ENCODE assay signal across 34 cellular contexts in genomic region chr2:235041918-235042575, GRCh38.
"Had no signal": no experiment of that assay in that cellular context is flagged by ENCODE, and none has a peak within 500 bp of the region (broad histone marks: within the 10 kb centered on the region; RNA-seq: fewer than 3 reads in every experiment).

No MANE protein-coding gene starts in this region.

- H3K4me3 Mint-ChIP-seq: activated B cell treated with CpG ODN at 0.5 μM for 24 hours; activated CD4-positive, alpha-beta memory T cell treated with anti-CD3 and anti-CD28 coated beads for 36 hours; activated naive CD4-positive, alpha-beta T cell treated with anti-CD3 and anti-CD28 coated beads for 36 hours; activated T-cell treated with anti-CD3 and anti-CD28 coated beads, Interleukin-2, amount 50 U/mL, for 4 hours; activated T-helper 1 cell treated with anti-CD3 and anti-CD28 coated beads, Interleukin-12 subunit alpha, Interleukin-12 subunit beta, Interleukin-2, Interleukin-4 antibody, amounts not matched to agents 30 ng/mL and 10 ng/mL and 1 ng/mL, durations not matched to agents 14 hours and 24 hours and 36 hours had no signal

- H2AFZ ChIP-seq: PC-9 had no signal

- H3K27me3 Mint-ChIP-seq: activated B cell treated with CpG ODN at 0.5 μM for 24 hours had no signal

- H3K27ac Mint-ChIP-seq: activated B cell treated with CpG ODN at 0.5 μM for 24 hours; activated CD4-positive, alpha-beta memory T cell treated with anti-CD3 and anti-CD28 coated beads for 36 hours; activated naive CD4-positive, alpha-beta T cell treated with anti-CD3 and anti-CD28 coated beads for 36 hours; activated naive CD4-positive, alpha-beta T cell treated with anti-CD3 and anti-CD28 coated beads, Interleukin-2, amount 50 U/mL, for 72 hours; activated T-helper 1 cell treated with anti-CD3 and anti-CD28 coated beads, Interleukin-12 subunit alpha, Interleukin-12 subunit beta, Interleukin-2, Interleukin-4 antibody, amounts not matched to agents 30 ng/mL and 10 ng/mL and 1 ng/mL, durations not matched to agents 14 hours and 24 hours and 36 hours had no signal

- H3K27ac ChIP-seq: adrenal gland, body of pancreas, breast epithelium, PC-9, RWPE1, VCaP had no signal

- H3K4me3 ChIP-seq: adrenal gland, body of pancreas, breast epithelium, K562, PC-9 had no signal

- ATAC-seq: activated naive CD4-positive, alpha-beta T cell treated with anti-CD3 and anti-CD28 coated beads, Interleukin-2, amount 50 U/mL, for 72 hours; activated T-cell treated with anti-CD3 and anti-CD28 coated beads, Interleukin-2, amount 50 U/mL, for 4 hours; body of pancreas; K562; Right ventricle myocardium inferior had no signal

- H3K9me3 ChIP-seq: adrenal gland, body of pancreas, breast epithelium had no signal

- DNase-seq: activated B cell treated with CpG ODN at 0.5 μM for 24 hours; activated CD4-positive, alpha-beta memory T cell treated with anti-CD3 and anti-CD28 coated beads for 36 hours; activated CD4-positive, alpha-beta T cell treated with anti-CD3 and anti-CD28 coated beads for 4 hours; activated CD4-positive, alpha-beta T cell treated with anti-CD3 and anti-CD28 coated beads, Interleukin-2, amount 50 U/mL, for 1 hour; activated CD4-positive, CD25-positive, alpha-beta regulatory T cell treated with anti-CD3 and anti-CD28 coated beads, Interleukin-2, amount 50 U/mL, for 72 hours; activated CD8-positive, alpha-beta memory T cell treated with anti-CD3 and anti-CD28 coated beads, Interleukin-2, amount 50 U/mL, for 4 hours; activated gamma-delta T cell treated with Interleukin-2 at 50 U/mL for 16 hours; activated naive CD4-positive, alpha-beta T cell treated with anti-CD3 and anti-CD28 coated beads for 36 hours; activated T-cell treated with anti-CD3 and anti-CD28 coated beads for 4 hours; activated T-cell treated with anti-CD3 and anti-CD28 coated beads, Interleukin-2, amount 50 U/mL, for 4 hours; adrenal gland; caudate nucleus; NCI-H1092 treated with DMSO at 0.1 percent for 48 hours; NCI-H1417; NCI-H146; NCI-H187 treated with DMSO at 0.1 percent for 48 hours; NCI-H2081; NCI-H226; NCI-H526; NCI-H748 treated with DMSO at 0.1 percent for 48 hours; NK-92 treated with Interleukin-12 subunit alpha and Interleukin-12 subunit beta, amount 100 ng/mL, for 24 hours; PC-9; SW 1271; T-helper 1 cell; T-helper 2 cell; T-helper 9 cell had no signal

- H3K9me3 Mint-ChIP-seq: activated B cell treated with CpG ODN at 0.5 μM for 24 hours; activated CD4-positive, alpha-beta memory T cell treated with anti-CD3 and anti-CD28 coated beads for 36 hours; activated naive CD4-positive, alpha-beta T cell treated with anti-CD3 and anti-CD28 coated beads for 36 hours; activated naive CD4-positive, alpha-beta T cell treated with anti-CD3 and anti-CD28 coated beads, Interleukin-2, amount 50 U/mL, for 72 hours; activated T-cell treated with anti-CD3 and anti-CD28 coated beads, Interleukin-2, amount 50 U/mL, for 4 hours; activated T-helper 1 cell treated with anti-CD3 and anti-CD28 coated beads, Interleukin-12 subunit alpha, Interleukin-12 subunit beta, Interleukin-2, Interleukin-4 antibody, amounts not matched to agents 30 ng/mL and 10 ng/mL and 1 ng/mL, durations not matched to agents 14 hours and 24 hours and 36 hours had no signal

- H3K27me3 ChIP-seq: adrenal gland, body of pancreas, breast epithelium had no signal

- H3K36me3 Mint-ChIP-seq: activated CD4-positive, alpha-beta memory T cell treated with anti-CD3 and anti-CD28 coated beads for 36 hours; activated naive CD4-positive, alpha-beta T cell treated with anti-CD3 and anti-CD28 coated beads, Interleukin-2, amount 50 U/mL, for 72 hours had no signal

- H3K4me2 ChIP-seq: PC-9 had no signal

- H3K4me1 ChIP-seq: adrenal gland, breast epithelium had no signal
